Comparison of ENCODE assay signal across 8 cellular contexts in the genomic region with DNA sequence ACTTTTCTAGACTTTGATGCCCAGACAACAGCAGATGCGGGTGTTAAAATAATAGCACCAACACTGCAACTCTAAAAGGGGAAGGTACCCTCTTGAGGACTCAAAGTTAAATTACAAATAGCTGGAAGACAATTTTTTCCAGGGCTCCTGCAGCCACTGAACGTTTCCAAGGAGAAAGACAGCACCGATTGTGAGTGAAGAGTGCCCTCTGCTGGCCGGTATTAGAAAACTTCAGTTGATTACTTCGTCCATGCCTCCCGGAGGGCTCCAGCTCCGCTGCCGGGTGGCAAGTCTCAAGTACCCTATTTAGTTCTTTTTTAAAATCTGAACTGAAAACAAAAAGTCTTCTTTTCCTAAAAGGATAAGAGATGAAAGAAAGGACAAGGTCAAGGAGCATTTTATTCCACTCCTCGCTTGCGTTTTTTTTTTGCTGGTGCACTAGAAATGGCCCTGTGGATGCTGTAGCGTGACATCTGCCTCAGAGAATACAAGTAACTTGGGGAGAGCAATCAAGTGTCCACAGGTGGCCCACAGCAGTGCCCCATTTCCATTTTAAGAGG.
DNase-seq lines count a peak whose midpoint lies in the region; ATAC-seq and TF ChIP-seq lines count a peak whose summit lies in the region.

No MANE protein-coding gene starts in this region.

- H3K4me3 ChIP-seq in BE2C (ENCODE audit: low read depth, low read length) (no peak overlapping the region), HFF-Myc (replicated peaks; ENCODE audit: low read depth, low read length) (no peak overlapping the region), dorsolateral prefrontal cortex (peak overlapping the region in 18 of 59 donors; percentile 2 to 38 (median 18)), lower lobe of right lung (no peak overlapping the region)

- H3K9me3 ChIP-seq in BE2C (no peaks in the 10 kb centered on the region), lower lobe of right lung (no peaks in the 10 kb centered on the region)

- H3K36me3 ChIP-seq in BE2C: no peaks in the 10 kb centered on the region
- no peaks in the 10 kb centered on the region for H3K36me3 ChIP-seq in lower lobe of right lung

- H3K4me1 ChIP-seq in BE2C (peaks cover 7% of the 10 kb centered on the region), lower lobe of right lung (peaks cover 10% of the 10 kb centered on the region)

- H3K27ac ChIP-seq in dorsolateral prefrontal cortex (peak overlapping the region in 34 of 59 donors; percentile 1 to 81 (median 46)), lower lobe of right lung (peak overlapping the region; percentile 2)

- no peaks in the 10 kb centered on the region for H3K27me3 ChIP-seq in BE2C
- no peaks in the 10 kb centered on the region for H3K27me3 ChIP-seq in dorsolateral prefrontal cortex
- no peaks in the 10 kb centered on the region for H3K27me3 ChIP-seq in lower lobe of right lung (ENCODE audit: low read depth)

- intact Hi-C loops in dorsolateral prefrontal cortex (cut with DNase I) (loop anchor here (1.0 to 5.0 kb wide), 6 partner anchors 132 to 432 kb away; a partner anchor contains a TSS), lower lobe of right lung (cut with DNase I) (loop anchor here (5.0 kb wide), 1 partner anchor 287 kb away; no protein-coding TSS in a partner anchor)

- TF ChIP-seq CTCF in BE2C (IDR thresholded peaks at IDR 0.05; ENCODE audit: low read depth, low read length): peak; percentile 62
- peak; percentile 66 for TF ChIP-seq CTCF in HFF-Myc (IDR thresholded peaks at IDR 0.05; ENCODE audit: low read depth, low read length, missing control alignments)
- TF ChIP-seq CTCF in dorsolateral prefrontal cortex (IDR thresholded peaks at IDR 0.05 in 54 of 56, conservative IDR thresholded peaks at IDR 0.05 in 2 of 56; ENCODE audit: low read depth in 1 of 56, partially characterized antibody in 56 of 56): peak; percentile 86 to 99 (median 95)
- peak; percentile 87 for TF ChIP-seq CTCF in lower lobe of right lung (IDR thresholded peaks at IDR 0.05)

- DNase-seq in BE2C: peak; percentile 69
- DNase-seq in HFF-Myc (ENCODE audit: extremely low read depth, low read depth): peak; percentile 80
- peak; percentile 72 for DNase-seq in NCI-H748 (lab: John Stamatoyannopoulos, UW; ENCODE audit: unreplicated experiment)
- DNase-seq in activated CD4-positive, alpha-beta T cell treated with anti-CD3 and anti-CD28 coated beads, Interleukin-2, amount 50 U/mL, for 4 hours: peak; percentile 62 to 63
- DNase-seq in dorsolateral prefrontal cortex: peak; percentile 58 to 89 (median 84)
- peak; percentile 60 for DNase-seq in lower lobe of right lung
- DNase-seq in stimulated activated CD8-positive, alpha-beta memory T cell treated with anti-CD3 and anti-CD28 coated beads, Interleukin-12 subunit alpha, Interleukin-12 subunit beta, amount 100 ng/mL, for 1 hour (ENCODE audit: low read depth): peak; percentile 74

- ATAC-seq in lower lobe of right lung (peak; percentile 85 to 90), HG02852 (IDR thresholded peaks at IDR 0.05; ENCODE audit: unreplicated experiment) (no peak)
